In the genomic region with DNA sequence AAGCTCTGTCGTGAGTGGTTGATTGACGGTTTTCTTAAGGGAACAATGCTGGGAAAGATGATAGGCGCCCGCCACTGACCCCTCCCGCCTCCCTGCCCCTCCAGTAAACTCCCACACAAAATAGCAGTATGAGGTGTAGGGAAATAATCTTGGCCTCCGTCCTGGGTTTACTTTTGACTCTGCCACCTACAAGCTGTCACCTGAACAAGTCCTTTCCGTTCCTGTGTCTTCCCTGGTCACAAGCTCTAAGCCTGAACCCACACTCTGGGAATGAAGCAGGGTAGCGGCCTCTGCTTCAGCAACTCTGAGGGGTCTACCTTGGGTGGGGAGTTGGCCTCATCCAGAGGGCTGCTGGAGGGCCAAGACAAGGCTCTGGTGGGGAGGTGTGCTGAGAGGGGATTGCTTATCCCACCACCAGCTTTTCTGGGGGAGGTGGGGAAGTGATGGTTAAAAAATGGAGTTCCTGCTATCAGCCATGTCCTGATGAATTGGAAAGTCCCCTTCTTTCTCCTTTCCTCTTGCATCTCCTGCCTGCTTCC, we compare ENCODE assay signal across 15 cellular contexts.
DNase-seq lines count a peak whose midpoint lies in the region; ATAC-seq, FAIRE-seq and TF ChIP-seq lines count a peak whose summit lies in the region.
"Had no signal": no experiment of that assay in that cellular context is flagged by ENCODE, and none has a peak within 500 bp of the region (broad histone marks: within the 10 kb centered on the region; RNA-seq: fewer than 3 reads in every experiment).

No MANE protein-coding gene starts in this region.

- H3K36me3 ChIP-seq in K562 (ENCODE audit: control insufficient read depth, insufficient read depth, low read length) = no peaks in the 10 kb centered on the region
- H3K36me3 ChIP-seq: HAP-1 had no signal

- TF ChIP-seq CTCF in K562 (IDR thresholded peaks at IDR 0.05 in 2 of 3, conservative IDR thresholded peaks at IDR 0.05 in 1 of 3; ENCODE audit: insufficient read depth in 2 of 3, low read depth in 1 of 3, low read length in 3 of 3) = no peak

- H3K27me3 ChIP-seq in right cardiac atrium (ENCODE audit: control insufficient read depth, insufficient read depth) (no peaks in the 10 kb centered on the region), K562 (ENCODE audit: control insufficient read depth in 2 of 2, insufficient read depth in 2 of 2, low read length in 2 of 2) (peaks cover 23 to 76% of the 10 kb centered on the region in 2 experiments)
- H3K27me3 ChIP-seq: BLaER1 treated with 17β-estradiol and CSF1 and Interleukin-3, amounts not matched to agents 10 nM and 100 nM had no signal

- H3K4me3 ChIP-seq in right cardiac atrium (ENCODE audit: low read length) (no peak overlapping the region), K562 (no peak overlapping the region)
- H3K4me3 ChIP-seq: BLaER1 treated with 17β-estradiol and CSF1 and Interleukin-3, amounts not matched to agents 10 nM and 100 nM; HAP-1 had no signal

- no peak for FAIRE-seq in K562 (lab: Jason Lieb, UNC)
- FAIRE-seq: GM18507, H1 had no signal

- TF ChIP-seq POLR2A in K562 (conservative IDR thresholded peaks at IDR 0.05) = no peak

- no peak for TF ChIP-seq RAD21 in K562 (CRISPR knock-in tag; conservative IDR thresholded peaks at IDR 0.05 in 1 of 2, IDR thresholded peaks at IDR 0.05 in 1 of 2)

- TF ChIP-seq EP300 in K562 (IDR thresholded peaks at IDR 0.05; ENCODE audit: low read length) = no peak

- no TSS peak for BruUV-seq in K562 (replicated peaks; lab: Mats Ljungman, UMichigan)

- ATAC-seq in right cardiac atrium = no peak
- ATAC-seq in K562 = no peak
- peak; percentile 53 for ATAC-seq in left lobe of liver
- ATAC-seq in sciatic nerve = no peak
- ATAC-seq in GM21360 (IDR thresholded peaks at IDR 0.05; ENCODE audit: unreplicated experiment) = no peak
- ATAC-seq in GM19463 (IDR thresholded peaks at IDR 0.05; ENCODE audit: unreplicated experiment) = no peak
- ATAC-seq in HG03460 (IDR thresholded peaks at IDR 0.05; ENCODE audit: unreplicated experiment) = no peak

- H3K4me1 ChIP-seq in right cardiac atrium (ENCODE audit: control insufficient read depth, insufficient read depth, low read length) (no peaks in the 10 kb centered on the region), K562 (replicated peaks in 1 of 2; ENCODE audit: control insufficient read depth in 2 of 2, insufficient read depth in 2 of 2, low read length in 2 of 2) (0 out of 5 replicates have a peak, but pooled peaks cover 0 to 4% of the 10 kb centered on the region in 2 experiments)
- H3K4me1 ChIP-seq: HAP-1 had no signal

- no peak overlapping the region for H3K9ac ChIP-seq in K562 (ENCODE audit: insufficient read depth in 1 of 2, low read depth in 2 of 2, low read length in 2 of 2)
- H3K9ac ChIP-seq: BLaER1 treated with 17β-estradiol and CSF1 and Interleukin-3, amounts not matched to agents 10 nM and 100 nM had no signal

- no peaks in the 10 kb centered on the region for H3K79me2 ChIP-seq in K562 (ENCODE audit: control insufficient read depth, insufficient read depth, low read length)

- 77% methylated on average over 8 of the region's 8 CpGs for WGBS in right cardiac atrium
- 3% methylated on average over 8 of the region's 8 CpGs for WGBS in K562 (ENCODE audit: insufficient coverage, low coverage, missing lambda C conversion rate)

- H4K20me1 ChIP-seq in K562 (replicated peaks; ENCODE audit: control insufficient read depth, insufficient read depth, low read length) = no peaks in the 10 kb centered on the region
- H4K20me1 ChIP-seq: BLaER1 treated with 17β-estradiol and CSF1 and Interleukin-3, amounts not matched to agents 10 nM and 100 nM had no signal

- H2AFZ ChIP-seq in K562 (ENCODE audit: low read depth, low read length) = no peak overlapping the region

- H3K4me2 ChIP-seq in K562 (ENCODE audit: insufficient read depth, low read length) = no peak overlapping the region
- H3K4me2 ChIP-seq: BLaER1 treated with 17β-estradiol and CSF1 and Interleukin-3, amounts not matched to agents 10 nM and 100 nM had no signal

- in situ Hi-C loops in K562 (cut with MboI) = no loop called here

- H3K9me1 ChIP-seq in K562 (ENCODE audit: control insufficient read depth, insufficient read depth, low read length) = no peaks in the 10 kb centered on the region

- H3K9me3 ChIP-seq in right cardiac atrium (ENCODE audit: control insufficient read depth, low read length) (no peaks in the 10 kb centered on the region), K562 (replicated peaks; ENCODE audit: control insufficient read depth, insufficient read depth, low read depth, low read length) (no peaks in the 10 kb centered on the region)
- H3K9me3 ChIP-seq: BLaER1 treated with 17β-estradiol and CSF1 and Interleukin-3, amounts not matched to agents 10 nM and 100 nM; HAP-1 had no signal

- POLR2A ChIA-PET in K562 (lab: Yijun Ruan, JAX) = no interaction called here

- intact Hi-C loops in cardiac septum (cut with DNase I) = no loop called here
- intact Hi-C loops in right cardiac atrium (cut with DNase I) = no loop called here
- intact Hi-C loops in K562 (cut with micrococcal nuclease) = no loop called here
- intact Hi-C loops in sciatic nerve (cut with DNase I) = no loop called here

- CTCF ChIA-PET in K562 (lab: Yijun Ruan, JAX; ENCODE audit: low intra/inter-chr PET ratio) = no interaction called here

- DNase-seq in cardiac septum (ENCODE audit: low spot score) (peak; percentile 67), right cardiac atrium (no peak), K562 (ENCODE audit: extremely low read depth in 1 of 4, low spot score in 3 of 4) (no peak), left lobe of liver (ENCODE audit: low spot score) (no peak), sciatic nerve (ENCODE audit: low spot score) (peak; percentile 42)
- DNase-seq: ACHN; CD4-positive, CD25-positive, alpha-beta regulatory T cell; DMS53 had no signal

- H3K27ac ChIP-seq in right cardiac atrium (ENCODE audit: low read length) (no peak overlapping the region), K562 (ENCODE audit: extremely low read depth, low read depth, low read length) (no peak overlapping the region)
- H3K27ac ChIP-seq: BLaER1 treated with 17β-estradiol and CSF1 and Interleukin-3, amounts not matched to agents 10 nM and 100 nM had no signal

TF ChIP-seq in K562, 482 proteins besides CTCF, POLR2A, EP300 and RAD21:
- TF ChIP-seq, protein P1, sequence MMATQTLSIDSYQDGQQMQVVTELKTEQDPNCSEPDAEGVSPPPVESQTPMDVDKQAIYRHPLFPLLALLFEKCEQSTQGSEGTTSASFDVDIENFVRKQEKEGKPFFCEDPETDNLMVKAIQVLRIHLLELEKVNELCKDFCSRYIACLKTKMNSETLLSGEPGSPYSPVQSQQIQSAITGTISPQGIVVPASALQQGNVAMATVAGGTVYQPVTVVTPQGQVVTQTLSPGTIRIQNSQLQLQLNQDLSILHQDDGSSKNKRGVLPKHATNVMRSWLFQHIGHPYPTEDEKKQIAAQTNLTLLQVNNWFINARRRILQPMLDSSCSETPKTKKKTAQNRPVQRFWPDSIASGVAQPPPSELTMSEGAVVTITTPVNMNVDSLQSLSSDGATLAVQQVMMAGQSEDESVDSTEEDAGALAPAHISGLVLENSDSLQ (IDR thresholded peaks at IDR 0.05) = peak; percentile 32; the same call in 1 of the 2 replicates
- no peak for TF ChIP-seq ZNF224 (CRISPR knock-in tag; IDR thresholded peaks at IDR 0.05)

Comparison
In these comparisons a context has a peak if more than half of its experiments do, and no peak if none do; other contexts are left out.
1. DNase-seq: peak in cardiac septum (single experiment) and sciatic nerve (single experiment); none in right cardiac atrium (0 of 3), K562 (0 of 4) and left lobe of liver (single experiment).